ENCODE assay signal across 12 cellular contexts in genomic region chr18:9732031-9732430, GRCh38.
"Had no signal": no experiment of that assay in that cellular context is flagged by ENCODE, and none has a peak within 500 bp of the region (broad histone marks: within the 10 kb centered on the region; RNA-seq: fewer than 3 reads in every experiment).

No MANE protein-coding gene starts in this region.

- H3K4me3 ChIP-seq: heart right ventricle had no signal

- DNase-seq: activated CD4-positive, alpha-beta memory T cell treated with anti-CD3 and anti-CD28 coated beads for 36 hours; activated CD4-positive, alpha-beta T cell treated with anti-CD3 and anti-CD28 coated beads for 48 hours; activated gamma-delta T cell; activated naive CD4-positive, alpha-beta T cell treated with anti-CD3 and anti-CD28 coated beads, Interleukin-2, amount 50 U/mL, for 16 hours; activated naive CD8-positive, alpha-beta T cell treated with anti-CD3 and anti-CD28 coated beads, Interleukin-2, amount 50 U/mL, for 24 hours; activated T-cell treated with anti-CD3 and anti-CD28 coated beads for 4 hours; heart right ventricle; stimulated activated CD4-positive, alpha-beta T cell treated with anti-CD3 and anti-CD28 coated beads, Interleukin-4, amount 100 ng/mL, for 1 hour; stimulated activated naive CD8-positive, alpha-beta T cell treated with anti-CD3 and anti-CD28 coated beads, Interleukin-15, Interleukin-2, amounts not matched to agents 100 U/mL and 50 U/mL, for 24 hours had no signal

- H3K36me3 Mint-ChIP-seq: activated CD4-positive, alpha-beta memory T cell treated with anti-CD3 and anti-CD28 coated beads for 36 hours; brain; natural killer cell treated with Interleukin-12 subunit alpha and Interleukin-12 subunit beta and Interleukin-15 and Interleukin-18, amount 100 ng/mL, for 72 hours had no signal

- H3K9me3 ChIP-seq: heart right ventricle had no signal

- ATAC-seq: activated naive CD8-positive, alpha-beta T cell treated with anti-CD3 and anti-CD28 coated beads, Interleukin-2, amount 50 U/mL, for 24 hours; natural killer cell treated with Interleukin-12 subunit alpha and Interleukin-12 subunit beta and Interleukin-15 and Interleukin-18, amount 100 ng/mL, for 72 hours; sciatic nerve; stimulated activated naive CD8-positive, alpha-beta T cell treated with anti-CD3 and anti-CD28 coated beads, Interleukin-15, Interleukin-2, amounts not matched to agents 100 U/mL and 50 U/mL, for 24 hours had no signal

- H3K27ac ChIP-seq: heart right ventricle had no signal

- H3K27me3 Mint-ChIP-seq: brain had no signal

- H3K4me3 Mint-ChIP-seq: activated CD4-positive, alpha-beta memory T cell treated with anti-CD3 and anti-CD28 coated beads for 36 hours; activated naive CD8-positive, alpha-beta T cell treated with anti-CD3 and anti-CD28 coated beads, Interleukin-2, amount 50 U/mL, for 24 hours; brain; natural killer cell treated with Interleukin-12 subunit alpha and Interleukin-12 subunit beta and Interleukin-15 and Interleukin-18, amount 100 ng/mL, for 72 hours had no signal

- H3K27me3 ChIP-seq: heart right ventricle had no signal

- H3K27ac Mint-ChIP-seq: activated CD4-positive, alpha-beta memory T cell treated with anti-CD3 and anti-CD28 coated beads for 36 hours; activated naive CD8-positive, alpha-beta T cell treated with anti-CD3 and anti-CD28 coated beads, Interleukin-2, amount 50 U/mL, for 24 hours; natural killer cell treated with Interleukin-12 subunit alpha and Interleukin-12 subunit beta and Interleukin-15 and Interleukin-18, amount 100 ng/mL, for 72 hours had no signal

- H3K9me3 Mint-ChIP-seq: activated CD4-positive, alpha-beta memory T cell treated with anti-CD3 and anti-CD28 coated beads for 36 hours; activated naive CD8-positive, alpha-beta T cell treated with anti-CD3 and anti-CD28 coated beads, Interleukin-2, amount 50 U/mL, for 24 hours; brain; natural killer cell treated with Interleukin-12 subunit alpha and Interleukin-12 subunit beta and Interleukin-15 and Interleukin-18, amount 100 ng/mL, for 72 hours had no signal
